Comparison of ENCODE assay signal across 10 cellular contexts in genomic region chr11:74877132-74877531, GRCh38.
DNase-seq lines count a peak whose midpoint lies in the region; FAIRE-seq and TF ChIP-seq lines count a peak whose summit lies in the region.
"Had no signal": no experiment of that assay in that cellular context is flagged by ENCODE, and none has a peak within 500 bp of the region (broad histone marks: within the 10 kb centered on the region; RNA-seq: fewer than 3 reads in every experiment).

No MANE protein-coding gene starts in this region.

- H3K4me3 Mint-ChIP-seq in Caco-2 (ENCODE audit: unreplicated experiment): no peak overlapping the region
- no peak overlapping the region for H3K4me3 Mint-ChIP-seq in brain
- no peak overlapping the region for H3K4me3 Mint-ChIP-seq in mesothelial cell of epicardium
- H3K4me3 Mint-ChIP-seq: immature natural killer cell had no signal

- FAIRE-seq in HTR-8/SVneo (lab: Jason Lieb, UNC): no peak

- no peak overlapping the region for H2AFZ ChIP-seq in Karpas-422 (ENCODE audit: low read length)

- H3K4me1 ChIP-seq in Caco-2: no peaks in the 10 kb centered on the region
- no peaks in the 10 kb centered on the region for H3K4me1 ChIP-seq in Karpas-422 (ENCODE audit: low read length)

- no peak overlapping the region for H3K9ac ChIP-seq in Karpas-422 (ENCODE audit: low read length)

- H3K36me3 ChIP-seq in Caco-2 (ENCODE audit: control insufficient read depth, insufficient read depth, low read length): peaks cover 1% of the 10 kb centered on the region; the same call in 1 of the 2 replicates
- peaks cover 46% of the 10 kb centered on the region for H3K36me3 ChIP-seq in Karpas-422 (ENCODE audit: insufficient read depth, low read length)

- H3K9me3 Mint-ChIP-seq in Caco-2 (ENCODE audit: unreplicated experiment): peaks cover 1% of the 10 kb centered on the region
- H3K9me3 Mint-ChIP-seq in brain: peaks cover 29 to 49% (median 38%) of the 10 kb centered on the region in 5 experiments
- H3K9me3 Mint-ChIP-seq in mesothelial cell of epicardium: peaks cover 36% of the 10 kb centered on the region

- WGBS in lower leg skin, 2 donors: 50 to 51% methylated on average over 1 of the region's 1 CpG

- peak in 1 of 2 experiments; percentile 37 for DNase-seq in Caco-2
- peak; percentile 79 for DNase-seq in Karpas-422
- DNase-seq in mesothelial cell of epicardium (ENCODE audit: low spot score in 2 of 2, unreplicated experiment in 2 of 2): no peak
- no peak for DNase-seq in lower leg skin (ENCODE audit: low spot score in 2 of 2)
- no peak for DNase-seq in HTR-8/SVneo (ENCODE audit: insufficient read length, low spot score)
- no peak for DNase-seq in amniotic stem cell (lab: John Stamatoyannopoulos, UW)
- no peak for DNase-seq in putamen (ENCODE audit: low spot score)
- DNase-seq: immature natural killer cell had no signal

- H3K36me3 Mint-ChIP-seq in Caco-2 (ENCODE audit: insufficient read depth, unreplicated experiment): peaks cover 17% of the 10 kb centered on the region
- H3K36me3 Mint-ChIP-seq in brain: peaks cover 51% of the 10 kb centered on the region
- peaks cover 49% of the 10 kb centered on the region for H3K36me3 Mint-ChIP-seq in mesothelial cell of epicardium

- H3K27me3 ChIP-seq in Caco-2 (replicated peaks; ENCODE audit: control insufficient read depth, insufficient read depth, low read length) (no peaks in the 10 kb centered on the region), Karpas-422 (ENCODE audit: low read length) (no peaks in the 10 kb centered on the region)

- intact Hi-C loops in Caco-2 (cut with micrococcal nuclease; ENCODE audit: unreplicated experiment): no loop called here
- intact Hi-C loops in lower leg skin (cut with DNase I; ENCODE audit: low total_unique reads): no loop called here

- no peak overlapping the region for H3K4me2 ChIP-seq in Karpas-422 (ENCODE audit: low read depth, low read length, poor library complexity, severe bottlenecking)

- BruUV-seq in Caco-2 (replicated peaks; lab: Mats Ljungman, UMichigan): no TSS peak

- H3K79me2 ChIP-seq in Karpas-422 (ENCODE audit: low read length): no peaks in the 10 kb centered on the region

- POLR2A ChIA-PET in Caco-2 (lab: Charles Lee): no interaction called here

- TF ChIP-seq POLR2A in lower leg skin (IDR thresholded peaks at IDR 0.05): no peak

- H3K4me1 Mint-ChIP-seq in Caco-2 (ENCODE audit: low read depth, unreplicated experiment): no peaks in the 10 kb centered on the region
- no peaks in the 10 kb centered on the region for H3K4me1 Mint-ChIP-seq in brain
- H3K4me1 Mint-ChIP-seq in mesothelial cell of epicardium: no peaks in the 10 kb centered on the region
- H3K4me1 Mint-ChIP-seq: immature natural killer cell had no signal

- H3K9me3 ChIP-seq in Caco-2 (peaks cover 12% of the 10 kb centered on the region), Karpas-422 (ENCODE audit: low read length) (peaks cover 3% of the 10 kb centered on the region; the same call in 1 of the 2 replicates)

- no peak overlapping the region for H3K27ac ChIP-seq in Karpas-422 (ENCODE audit: low read length)

- H3K27ac Mint-ChIP-seq in Caco-2 (ENCODE audit: unreplicated experiment) (no peak overlapping the region), brain (no peak overlapping the region), mesothelial cell of epicardium (no peak overlapping the region)
- H3K27ac Mint-ChIP-seq: activated T-helper 2 cell treated with anti-CD3 and anti-CD28 coated beads, Interferon-gamma antibody, Interleukin-2, Interleukin-4, amounts not matched to agents 10 μg/mL and 5 μg/mL and 100 μg/mL, durations not matched to agents 14 hours and 24 hours and 36 hours had no signal

- TF ChIP-seq CTCF in Caco-2 (IDR thresholded peaks at IDR 0.05; ENCODE audit: insufficient read depth in 1 of 2, low read depth in 1 of 2, low read length in 1 of 2, severe bottlenecking in 1 of 2, unreplicated experiment in 1 of 2): peak; percentile 60 to 90
- TF ChIP-seq CTCF in brain (conservative IDR thresholded peaks at IDR 0.05): peak; percentile 20 to 54
- TF ChIP-seq CTCF in mesothelial cell of epicardium (IDR thresholded peaks at IDR 0.05; ENCODE audit: unreplicated experiment): peak; percentile 70
- TF ChIP-seq CTCF in lower leg skin (IDR thresholded peaks at IDR 0.05): no peak

- no peak overlapping the region for H3K4me3 ChIP-seq in Caco-2 (ENCODE audit: low read depth, low read length)
- no peak overlapping the region for H3K4me3 ChIP-seq in Karpas-422 (ENCODE audit: low read length)
- no peak overlapping the region for H3K4me3 ChIP-seq in lower leg skin (ENCODE audit: low read depth, poor library complexity, severe bottlenecking)

- CTCF ChIA-PET in Caco-2 (lab: Charles Lee): no interaction called here

- H3K9me2 ChIP-seq in Karpas-422 (replicated peaks; ENCODE audit: insufficient read depth, low read length): no peaks in the 10 kb centered on the region

- H4K20me1 ChIP-seq in Karpas-422 (ENCODE audit: insufficient read depth, low read depth, low read length): no peaks in the 10 kb centered on the region

- H3K27me3 Mint-ChIP-seq in Caco-2 (ENCODE audit: insufficient read depth, unreplicated experiment): no peaks in the 10 kb centered on the region
- no peaks in the 10 kb centered on the region for H3K27me3 Mint-ChIP-seq in brain
- H3K27me3 Mint-ChIP-seq in mesothelial cell of epicardium (ENCODE audit: low read depth): no peaks in the 10 kb centered on the region

Comparison
In these comparisons a context has a peak if more than half of its experiments do, and no peak if none do; other contexts are left out.
1. CTCF ChIP-seq: peak in Caco-2 (2 of 2), brain (2 of 2) and mesothelial cell of epicardium (single experiment); none in lower leg skin (0 of 3).